8 cellular contexts compared by ENCODE assay signal in genomic region chr3:27590437-27591320, GRCh38.
A peak's percentile ranks its signal among the peaks of the same experiment; 100 is the strongest.
DNase-seq lines count a peak whose midpoint lies in the region; ATAC-seq and TF ChIP-seq lines count a peak whose summit lies in the region.

No MANE protein-coding gene starts in this region.

- TF ChIP-seq CTCF in ascending aorta (IDR thresholded peaks at IDR 0.05) (no peak), thoracic aorta (IDR thresholded peaks at IDR 0.05) (no peak)

- H3K4me3 ChIP-seq in ascending aorta (peak overlapping the region; percentile 5 to 16), thoracic aorta (peak overlapping the region; percentile 43)

- H3K9me3 ChIP-seq in ascending aorta: no peaks in the 10 kb centered on the region
- H3K9me3 ChIP-seq in thoracic aorta: no peaks in the 10 kb centered on the region

- H3K36me3 ChIP-seq in ascending aorta: no peaks in the 10 kb centered on the region
- no peaks in the 10 kb centered on the region for H3K36me3 ChIP-seq in thoracic aorta

- H3K27ac ChIP-seq in ascending aorta (peak overlapping the region; percentile 76 to 81), thoracic aorta (peak overlapping the region; percentile 73 to 80)

- peaks cover 3 to 25% of the 10 kb centered on the region in 2 donors for H3K4me1 ChIP-seq in ascending aorta
- H3K4me1 ChIP-seq in thoracic aorta (ENCODE audit: control insufficient read depth in 1 of 2, low read depth in 2 of 2): peaks cover 19 to 44% of the 10 kb centered on the region in 2 donors

- intact Hi-C loops in ascending aorta (cut with DNase I): loop anchor here (5.0 kb wide), 3 partner anchors 37 to 108 kb away; partner anchors contain the start of gene SLC4A7

- peak; percentile 54 for ATAC-seq in thoracic aorta (ENCODE audit: insufficient number of reproducible peaks, low FRiP score, low read depth)
- no peak for ATAC-seq in GM21360 (IDR thresholded peaks at IDR 0.05; ENCODE audit: unreplicated experiment)
- no peak for ATAC-seq in GM18867 (IDR thresholded peaks at IDR 0.05; ENCODE audit: unreplicated experiment)

- H3K27me3 ChIP-seq in ascending aorta (no peaks in the 10 kb centered on the region), thoracic aorta (replicated peaks; ENCODE audit: insufficient read depth) (no peaks in the 10 kb centered on the region)

- DNase-seq in stimulated activated CD8-positive, alpha-beta memory T cell treated with anti-CD3 and anti-CD28 coated beads, Interleukin-12 subunit alpha, Interleukin-12 subunit beta, amount 100 ng/mL, for 1 hour (ENCODE audit: low read depth): peak; percentile 12
- no peak for DNase-seq in stimulated activated CD8-positive, alpha-beta memory T cell treated with anti-CD3 and anti-CD28 coated beads, Interleukin-4, amount 100 ng/mL, for 48 hours
- DNase-seq in ascending aorta (ENCODE audit: low spot score in 2 of 2): no peak
- DNase-seq in kidney glomerular epithelial cell (lab: John Stamatoyannopoulos, UW): peak; percentile 52
- DNase-seq in thoracic aorta (ENCODE audit: low spot score): no peak
- DNase-seq in SHP77 treated with DMSO at 0.1 percent for 48 hours (lab: John Stamatoyannopoulos, UW): no peak

Comparison
In these comparisons a context has a peak if more than half of its experiments do, and no peak if none do; other contexts are left out.
1. DNase-seq: peak in stimulated activated CD8-positive, alpha-beta memory T cell treated with anti-CD3 and anti-CD28 coated beads, Interleukin-12 subunit alpha, Interleukin-12 subunit beta, amount 100 ng/mL, for 1 hour (single experiment) and kidney glomerular epithelial cell (single experiment); none in stimulated activated CD8-positive, alpha-beta memory T cell treated with anti-CD3 and anti-CD28 coated beads, Interleukin-4, amount 100 ng/mL, for 48 hours (single experiment), ascending aorta (0 of 2), thoracic aorta (single experiment) and SHP77 treated with DMSO at 0.1 percent for 48 hours (single experiment).